19 cellular contexts compared by ENCODE assay signal in genomic region chr11:119229736-119230135, GRCh38.
"Had no signal": no experiment of that assay in that cellular context is flagged by ENCODE, and none has a peak within 500 bp of the region (broad histone marks: within the 10 kb centered on the region; RNA-seq: fewer than 3 reads in every experiment).

No MANE protein-coding gene starts in this region.

- H3K4me1 ChIP-seq: body of pancreas, colonic mucosa, neural progenitor cell, testis had no signal

- DNase-seq: activated B cell treated with CpG ODN at 0.5 μM for 24 hours; activated CD4-positive, alpha-beta memory T cell treated with anti-CD3 and anti-CD28 coated beads for 36 hours; activated CD4-positive, alpha-beta T cell treated with anti-CD3 and anti-CD28 coated beads for 4 hours; activated naive CD4-positive, alpha-beta T cell; body of pancreas; central memory CD4-positive, alpha-beta T cell; colonic mucosa; immature natural killer cell; left ventricle myocardium superior; ovary; right lobe of liver; small intestine; stimulated activated CD4-positive, alpha-beta T cell treated with anti-CD3 and anti-CD28 coated beads, Interleukin-4, amount 100 ng/mL, for 24 hours; T-helper 9 cell; testis; upper lobe of left lung had no signal

- H3K27me3 ChIP-seq: body of pancreas, colonic mucosa, esophagus muscularis mucosa, neural progenitor cell, ovary, right lobe of liver, testis, upper lobe of left lung had no signal

- H3K4me3 ChIP-seq: body of pancreas, colonic mucosa, esophagus muscularis mucosa, neural progenitor cell, ovary, right lobe of liver, testis, upper lobe of left lung had no signal

- H3K27ac ChIP-seq: body of pancreas, colonic mucosa, esophagus muscularis mucosa, neural progenitor cell, ovary, testis had no signal

- ATAC-seq: body of pancreas; left ventricle myocardium superior; stimulated activated memory B cell treated with anti-CD40 and anti-IgM and Interleukin-4, amounts not matched to agents 10 μg/mL and 1 μg/mL and 100 μg/mL, for 72 hours had no signal

- H3K36me3 ChIP-seq: colonic mucosa, neural progenitor cell, ovary, right lobe of liver had no signal

- H3K9me3 ChIP-seq: body of pancreas, colonic mucosa, esophagus muscularis mucosa, ovary, right lobe of liver, testis, upper lobe of left lung had no signal
